ENCODE assay signal across 8 cellular contexts in genomic region chr4:8534129-8534528, GRCh38. TPM values are rescaled to one million over a fixed set of nuclear protein-coding genes. Genes with fewer than 3 reads are reported as not detected.
DNase-seq lines count a peak whose midpoint lies in the region; ATAC-seq and TF ChIP-seq lines count a peak whose summit lies in the region.

No MANE protein-coding gene starts in this region.

- POLR2A ChIA-PET in HCT116 (lab: Charles Lee) (no interaction called here), T-cell (lab: Charles Lee) (no interaction called here)

- peaks cover 2 to 11% (median 8%) of the 10 kb centered on the region in 3 donors for H3K9me3 Mint-ChIP-seq in T-cell

- H3K4me3 Mint-ChIP-seq in T-cell = no peak overlapping the region

- H3K27me3 Mint-ChIP-seq in T-cell = peaks cover 5 to 6% of the 10 kb centered on the region in 2 donors

- H3K36me3 ChIP-seq in HCT116 (ENCODE audit: control insufficient read depth in 1 of 2, insufficient read depth in 2 of 2, low read length in 2 of 2) (no peaks in the 10 kb centered on the region), uterus (no peaks in the 10 kb centered on the region)

- H3K4me2 ChIP-seq in HCT116 (ENCODE audit: low read length) = peak overlapping the region; percentile 65

- H3K79me2 ChIP-seq in HCT116 (ENCODE audit: insufficient read depth, low read length) = no peaks in the 10 kb centered on the region

- no peaks in the 10 kb centered on the region for H3K9me3 ChIP-seq in HCT116 (ENCODE audit: control insufficient read depth in 1 of 2, insufficient read depth in 1 of 2, low read depth in 1 of 2, low read length in 2 of 2)
- H3K9me3 ChIP-seq in uterus = no peaks in the 10 kb centered on the region

- no peak for TF ChIP-seq POLR2A in HCT116 (IDR thresholded peaks at IDR 0.05; ENCODE audit: borderline replicate concordance, extremely low read depth, insufficient read depth, insufficient read length)
- TF ChIP-seq POLR2A in uterus (IDR thresholded peaks at IDR 0.05) = no peak

- DNase-seq in HCT116 (ENCODE audit: low read depth, low spot score) = peak; percentile 39
- DNase-seq in NCI-H226 = peak; percentile 53
- DNase-seq in iPS DF 4.7 (ENCODE audit: extremely low read depth, low spot score) = peak; percentile 85
- DNase-seq in T-cell = no peak
- DNase-seq in uterus = no peak
- DNase-seq in stimulated activated CD8-positive, alpha-beta memory T cell treated with anti-CD3 and anti-CD28 coated beads, Interleukin-4, amount 100 ng/mL, for 48 hours = no peak
- DNase-seq in activated CD4-positive, CD25-positive, alpha-beta regulatory T cell treated with anti-CD3 and anti-CD28 coated beads, Interleukin-2, amount 50 U/mL, for 72 hours = no peak

- H3K27me3 ChIP-seq in HCT116 (ENCODE audit: insufficient read depth, low read length) (no peaks in the 10 kb centered on the region), uterus (no peaks in the 10 kb centered on the region)

- CTCF ChIA-PET in HCT116 (lab: Charles Lee) (interaction anchor here (1.0 kb wide), 1 partner anchor 66 kb away, joined by 5 read pairs; no protein-coding TSS in a partner anchor), T-cell (lab: Charles Lee) (no interaction called here)

- peak overlapping the region; percentile 38; the same call in 1 of the 2 replicates for H3K9ac ChIP-seq in HCT116 (ENCODE audit: low read length)

- H4K20me1 ChIP-seq in HCT116 (ENCODE audit: insufficient read depth) = no peaks in the 10 kb centered on the region

- no peak for TF ChIP-seq RAD21 in HCT116 (IDR thresholded peaks at IDR 0.05; ENCODE audit: low read depth)

- no peaks in the 10 kb centered on the region for H3K36me3 Mint-ChIP-seq in T-cell

- intact Hi-C loops in HCT116 (cut with micrococcal nuclease) = no loop called here
- intact Hi-C loops in uterus (cut with DNase I; ENCODE audit: low total_unique reads) = no loop called here

- no peak for TF ChIP-seq CTCF in HCT116 (IDR thresholded peaks at IDR 0.05 in 2 of 3, conservative IDR thresholded peaks at IDR 0.05 in 1 of 3; ENCODE audit: borderline replicate concordance in 1 of 3, insufficient read depth in 1 of 3, low read depth in 2 of 3, low read length in 2 of 3)
- no peak for TF ChIP-seq CTCF in uterus (IDR thresholded peaks at IDR 0.05)

- peak overlapping the region; percentile 42 for H3K27ac ChIP-seq in HCT116 (ENCODE audit: low read depth, low read length)
- H3K27ac ChIP-seq in uterus = peak overlapping the region in 1 of 2 donors; percentile 48

- H3K4me1 ChIP-seq in HCT116 (ENCODE audit: control insufficient read depth in 1 of 2, insufficient read depth in 2 of 2, low read length in 2 of 2) = peaks cover 39 to 62% of the 10 kb centered on the region in 2 experiments
- H3K4me1 ChIP-seq in uterus = no peaks in the 10 kb centered on the region

- RAD21 ChIA-PET in HCT116 (lab: Charles Lee; ENCODE audit: low non-redundant PET in 1 of 2, low total read pairs in 2 of 2, uncharacterized antibody in 2 of 2, unreplicated experiment in 2 of 2) = no interaction called here

- ATAC-seq in GM18502 (IDR thresholded peaks at IDR 0.05; ENCODE audit: poor library complexity, unreplicated experiment) = peak; percentile 91
- peak; percentile 37 for ATAC-seq in HCT116
- no peak for ATAC-seq in T-cell (replicated peaks in 1 of 4)

- no TSS peak for BruUV-seq in HCT116 (replicated peaks; lab: Mats Ljungman, UMichigan)

- no peaks in the 10 kb centered on the region for H3K4me1 Mint-ChIP-seq in T-cell

- H2AFZ ChIP-seq in HCT116 (ENCODE audit: low read depth, low read length, poor library complexity, severe bottlenecking) = peak overlapping the region; percentile 40

- no peaks in the 10 kb centered on the region for H3K9me2 ChIP-seq in HCT116 (ENCODE audit: insufficient read depth)

- no peak overlapping the region for H3K27ac Mint-ChIP-seq in T-cell

- H3K4me3 ChIP-seq in HCT116 (replicated peaks in 1 of 2; ENCODE audit: low read depth in 1 of 2, low read length in 2 of 2) (peak overlapping the region in 1 of 2 experiments; percentile 33; a peak in 1 of 4 replicates), uterus (no peak overlapping the region)

TF ChIP-seq in HCT116, 20 proteins besides CTCF, POLR2A, EP300 and RAD21:
- TF ChIP-seq SRF (IDR thresholded peaks at IDR 0.05; ENCODE audit: low read depth) (no peak), EZH2phosphoT487 (IDR thresholded peaks at IDR 0.05; ENCODE audit: borderline replicate concordance) (no peak), JUND (IDR thresholded peaks at IDR 0.05) (no peak), ELF1 (IDR thresholded peaks at IDR 0.05; ENCODE audit: borderline replicate concordance, low read depth) (no peak), ZFX (IDR thresholded peaks at IDR 0.05) (no peak), SP1 (IDR thresholded peaks at IDR 0.05; ENCODE audit: low read depth) (no peak), ATF3 (IDR thresholded peaks at IDR 0.05) (no peak), POLR2AphosphoS5 (IDR thresholded peaks at IDR 0.05; ENCODE audit: low read depth, low read length) (peak; percentile 31; the same call in 1 of the 2 replicates), ZNF274 (IDR thresholded peaks at IDR 0.05; ENCODE audit: low read depth, low read length) (no peak), YY1 (IDR thresholded peaks at IDR 0.05; ENCODE audit: extremely low read depth, insufficient replicate concordance, low read depth, low read length) (peak; percentile 3)
- TF ChIP-seq, protein P1, sequence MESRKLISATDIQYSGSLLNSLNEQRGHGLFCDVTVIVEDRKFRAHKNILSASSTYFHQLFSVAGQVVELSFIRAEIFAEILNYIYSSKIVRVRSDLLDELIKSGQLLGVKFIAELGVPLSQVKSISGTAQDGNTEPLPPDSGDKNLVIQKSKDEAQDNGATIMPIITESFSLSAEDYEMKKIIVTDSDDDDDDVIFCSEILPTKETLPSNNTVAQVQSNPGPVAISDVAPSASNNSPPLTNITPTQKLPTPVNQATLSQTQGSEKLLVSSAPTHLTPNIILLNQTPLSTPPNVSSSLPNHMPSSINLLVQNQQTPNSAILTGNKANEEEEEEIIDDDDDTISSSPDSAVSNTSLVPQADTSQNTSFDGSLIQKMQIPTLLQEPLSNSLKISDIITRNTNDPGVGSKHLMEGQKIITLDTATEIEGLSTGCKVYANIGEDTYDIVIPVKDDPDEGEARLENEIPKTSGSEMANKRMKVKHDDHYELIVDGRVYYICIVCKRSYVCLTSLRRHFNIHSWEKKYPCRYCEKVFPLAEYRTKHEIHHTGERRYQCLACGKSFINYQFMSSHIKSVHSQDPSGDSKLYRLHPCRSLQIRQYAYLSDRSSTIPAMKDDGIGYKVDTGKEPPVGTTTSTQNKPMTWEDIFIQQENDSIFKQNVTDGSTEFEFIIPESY (IDR thresholded peaks at IDR 0.05; ENCODE audit: extremely low read depth, insufficient replicate concordance, low read length) = no peak

RNA-seq across cellular contexts. Expression of gene GPR78, which starts 46.1 kb away (rescaled TPM):
- total RNA-seq in HCT116 (2021; ENCODE audit: unreplicated experiment) (not detected), T-cell (not detected), uterus (1 to 10 TPM in 1 of 4 donors, under 1 TPM in 1, not detected in 2; 0.43 to 2.1 TPM)
- polyA plus RNA-seq in HCT116 (2012) = 0.04 and 0.05 TPM in 2 replicates

RNA-seq across cellular contexts. Expression of gene CPZ, which starts 58.4 kb away (rescaled TPM):
- not detected for total RNA-seq in HCT116 (2021; ENCODE audit: unreplicated experiment)
- 0.14 and 0.19 TPM in 2 replicates for polyA plus RNA-seq in HCT116 (2012)
- total RNA-seq in T-cell = under 1 TPM in 2 of 5 donors, not detected in 3; 0.18 to 0.32 TPM
- total RNA-seq in uterus = 10 to 100 TPM in 1 of 4 donors, 1 to 10 TPM in 2, under 1 TPM in 1; 0.29 to 45.8 (median 5.4) TPM

Comparison
In these comparisons a context has a peak if more than half of its experiments do, and no peak if none do; other contexts are left out.
1. ATAC-seq: peak in GM18502 (single experiment) and HCT116 (single experiment); none in T-cell (0 of 4).
2. DNase-seq: peak in HCT116 (single experiment), NCI-H226 (single experiment) and iPS DF 4.7 (single experiment); none in T-cell (0 of 34), uterus (0 of 2), stimulated activated CD8-positive, alpha-beta memory T cell treated with anti-CD3 and anti-CD28 coated beads, Interleukin-4, amount 100 ng/mL, for 48 hours (single experiment) and activated CD4-positive, CD25-positive, alpha-beta regulatory T cell treated with anti-CD3 and anti-CD28 coated beads, Interleukin-2, amount 50 U/mL, for 72 hours (single experiment).